In the genomic region with DNA sequence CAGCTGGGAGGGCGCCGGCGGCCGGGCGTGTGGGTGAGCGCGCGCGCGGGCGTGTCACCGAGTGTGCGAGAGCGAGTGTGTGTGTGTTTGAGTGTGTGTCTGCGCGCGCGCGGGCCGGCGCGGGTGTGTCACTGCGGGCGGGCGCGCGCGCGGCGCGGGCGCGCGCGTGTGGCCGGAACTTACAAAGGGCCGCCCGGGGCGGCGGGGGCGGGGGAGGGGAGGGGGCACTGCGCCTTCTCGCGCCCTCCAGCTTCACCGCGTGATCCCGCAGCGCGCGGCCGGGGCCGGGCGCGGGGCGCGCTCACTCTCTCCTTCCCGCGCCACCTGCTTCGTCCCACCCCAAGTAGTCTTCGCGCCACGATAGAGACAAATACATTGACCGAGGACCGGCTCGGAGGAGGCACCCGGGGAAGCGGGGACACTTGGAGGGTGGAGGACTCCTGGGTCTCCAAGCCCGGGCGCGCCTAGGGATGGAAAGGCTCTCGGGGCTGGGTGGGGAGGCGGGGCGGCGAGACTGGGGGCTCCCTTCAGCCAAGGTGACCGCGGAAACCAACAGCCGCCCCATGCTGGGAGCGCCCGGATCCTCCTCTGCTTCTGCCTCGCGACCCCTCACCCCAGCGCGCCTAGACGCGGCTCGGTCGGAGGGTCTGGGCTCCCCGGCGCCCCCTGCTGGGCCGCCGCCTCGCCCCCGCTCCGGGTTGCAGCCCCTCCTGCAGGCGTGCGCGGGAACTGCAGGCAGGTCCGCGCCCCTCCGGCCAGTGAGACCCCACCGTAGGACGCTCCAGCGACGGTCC, we compare ENCODE assay signal across 1 cellular context.
TF ChIP-seq lines count a peak whose summit lies in the region.

TSS of gene SRCIN1 (minus strand) at position 101 of the 794 bp plus-strand sequence. CDS start 247 bp downstream, outside the sequence.

TF ChIP-seq in H1, 55 proteins besides CTCF, POLR2A, EP300 and RAD21:
- no peak for TF ChIP-seq ATF2 (IDR thresholded peaks at IDR 0.05; ENCODE audit: low read length)
- no peak for TF ChIP-seq TCF12 (IDR thresholded peaks at IDR 0.05; ENCODE audit: low read depth, low read length)
- no peak for TF ChIP-seq FOSL1 (IDR thresholded peaks at IDR 0.05; ENCODE audit: insufficient read depth, low read depth, low read length)
- no peak for TF ChIP-seq RXRA (IDR thresholded peaks at IDR 0.05; ENCODE audit: insufficient read depth, low read depth, low read length)
- no peak for TF ChIP-seq CBX8 (IDR thresholded peaks at IDR 0.05; ENCODE audit: borderline replicate concordance, low read depth, low read length)
- no peak for TF ChIP-seq TAF1 (IDR thresholded peaks at IDR 0.05; ENCODE audit: low read depth, low read length)
- TF ChIP-seq, protein P1, sequence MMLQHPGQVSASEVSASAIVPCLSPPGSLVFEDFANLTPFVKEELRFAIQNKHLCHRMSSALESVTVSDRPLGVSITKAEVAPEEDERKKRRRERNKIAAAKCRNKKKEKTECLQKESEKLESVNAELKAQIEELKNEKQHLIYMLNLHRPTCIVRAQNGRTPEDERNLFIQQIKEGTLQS (IDR thresholded peaks at IDR 0.05; ENCODE audit: insufficient read depth, low read depth, low read length) = no peak
- TF ChIP-seq BACH1 (IDR thresholded peaks at IDR 0.05; ENCODE audit: low read length) = peak; percentile 60
- TF ChIP-seq HDAC6 (IDR thresholded peaks at IDR 0.05; ENCODE audit: low read depth, low read length) = no peak
- no peak for TF ChIP-seq GTF2F1 (IDR thresholded peaks at IDR 0.05; ENCODE audit: borderline replicate concordance, low read depth, low read length)
- TF ChIP-seq MAX (IDR thresholded peaks at IDR 0.05) = no peak; the same call in 1 of the 2 replicates
- TF ChIP-seq SUZ12 (IDR thresholded peaks at IDR 0.05; ENCODE audit: low read length) = 0 out of 2 replicates have a peak, but pooled peaks have one; percentile 33
- no peak for TF ChIP-seq ZNF274 (IDR thresholded peaks at IDR 0.05; ENCODE audit: borderline replicate concordance, extremely low read depth, low read length)
- 0 out of 2 replicates have a peak, but pooled peaks have one; percentile 22 for TF ChIP-seq GABPA (IDR thresholded peaks at IDR 0.05; ENCODE audit: borderline replicate concordance, insufficient read depth, low read length)
- TF ChIP-seq MAFK (IDR thresholded peaks at IDR 0.05; ENCODE audit: low read depth, low read length) = no peak
- TF ChIP-seq TAF7 (optimal IDR thresholded peaks at IDR 0.05; ENCODE audit: borderline replicate concordance, low read depth, low read length) = no peak
- no peak for TF ChIP-seq SAP30 (IDR thresholded peaks at IDR 0.05; ENCODE audit: insufficient read depth, insufficient replicate concordance, low read length)
- TF ChIP-seq CBX5 (IDR thresholded peaks at IDR 0.05; ENCODE audit: low read depth, low read length) = no peak
- no peak for TF ChIP-seq RNF2 (IDR thresholded peaks at IDR 0.05; ENCODE audit: borderline replicate concordance, low read depth, low read length, missing control alignments, poor library complexity, severe bottlenecking)
- 0 out of 4 replicates have a peak, but pooled peaks of 1 of the 2 experiments have one; percentile 62 for TF ChIP-seq HDAC2 (IDR thresholded peaks at IDR 0.05; ENCODE audit: borderline replicate concordance in 1 of 2, low read depth in 2 of 2, low read length in 2 of 2)
- TF ChIP-seq CHD7 (IDR thresholded peaks at IDR 0.05; ENCODE audit: insufficient replicate concordance, low read length) = no peak
- TF ChIP-seq JUN (IDR thresholded peaks at IDR 0.05; ENCODE audit: low read depth, low read length) = no peak
- no peak for TF ChIP-seq RBBP5 (IDR thresholded peaks at IDR 0.05; ENCODE audit: borderline replicate concordance, low read depth, low read length)
- TF ChIP-seq POU5F1 (IDR thresholded peaks at IDR 0.05; ENCODE audit: low read depth, low read length) = no peak
- TF ChIP-seq JUND (IDR thresholded peaks at IDR 0.05; ENCODE audit: low read length) = no peak
- TF ChIP-seq SIN3A (conservative IDR thresholded peaks at IDR 0.05 in 1 of 2, IDR thresholded peaks at IDR 0.05 in 1 of 2; ENCODE audit: low read depth in 1 of 2, low read length in 2 of 2) = no peak
- no peak; the same call in 1 of the 2 replicates for TF ChIP-seq PHF8 (conservative IDR thresholded peaks at IDR 0.05; ENCODE audit: low read depth, low read length)
- peak; percentile 55 for TF ChIP-seq CTBP2 (IDR thresholded peaks at IDR 0.05; ENCODE audit: borderline replicate concordance, insufficient read depth, insufficient read length, low read length)
- TF ChIP-seq, protein P2, sequence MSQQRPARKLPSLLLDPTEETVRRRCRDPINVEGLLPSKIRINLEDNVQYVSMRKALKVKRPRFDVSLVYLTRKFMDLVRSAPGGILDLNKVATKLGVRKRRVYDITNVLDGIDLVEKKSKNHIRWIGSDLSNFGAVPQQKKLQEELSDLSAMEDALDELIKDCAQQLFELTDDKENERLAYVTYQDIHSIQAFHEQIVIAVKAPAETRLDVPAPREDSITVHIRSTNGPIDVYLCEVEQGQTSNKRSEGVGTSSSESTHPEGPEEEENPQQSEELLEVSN (IDR thresholded peaks at IDR 0.05) = peak; percentile 10; the same call in 1 of the 2 replicates
- no peak for TF ChIP-seq CEBPB (IDR thresholded peaks at IDR 0.05; ENCODE audit: low read depth, low read length)
- TF ChIP-seq SP1 (IDR thresholded peaks at IDR 0.05; ENCODE audit: low read depth, low read length) = no peak
- no peak for TF ChIP-seq TEAD4 (IDR thresholded peaks at IDR 0.05; ENCODE audit: low read depth, low read length)
- TF ChIP-seq RFX5 (IDR thresholded peaks at IDR 0.05; ENCODE audit: borderline replicate concordance, low read depth, low read length) = no peak
- no peak for TF ChIP-seq EZH2 (IDR thresholded peaks at IDR 0.05; ENCODE audit: low read depth, low read length, severe bottlenecking)
- no peak; the same call in 1 of the 2 replicates for TF ChIP-seq TBP (IDR thresholded peaks at IDR 0.05; ENCODE audit: low read depth, low read length)
- no peak for TF ChIP-seq CHD2 (IDR thresholded peaks at IDR 0.05; ENCODE audit: low read length)
- no peak for TF ChIP-seq YY1 (IDR thresholded peaks at IDR 0.05; ENCODE audit: low read depth, low read length)
- TF ChIP-seq EGR1 (IDR thresholded peaks at IDR 0.05; ENCODE audit: borderline replicate concordance, low read depth, low read length) = peak; percentile 95; the same call in 1 of the 2 replicates
- no peak for TF ChIP-seq BRCA1 (IDR thresholded peaks at IDR 0.05; ENCODE audit: low read depth, low read length)
- TF ChIP-seq CHD1 (IDR thresholded peaks at IDR 0.05; ENCODE audit: low read depth, low read length) = no peak
- no peak for TF ChIP-seq SIX5 (IDR thresholded peaks at IDR 0.05; ENCODE audit: low read depth, low read length)
- no peak for TF ChIP-seq NRF1 (IDR thresholded peaks at IDR 0.05; ENCODE audit: low read depth, low read length)
- TF ChIP-seq SRF (IDR thresholded peaks at IDR 0.05; ENCODE audit: low read depth, low read length) = no peak
- peak; percentile 43; the same call in 1 of the 2 replicates for TF ChIP-seq CREB1 (IDR thresholded peaks at IDR 0.05)
- peak; percentile 49 for TF ChIP-seq KDM4A (IDR thresholded peaks at IDR 0.05; ENCODE audit: low read depth, low read length, severe bottlenecking)
- no peak for TF ChIP-seq SP4 (IDR thresholded peaks at IDR 0.05; ENCODE audit: low read length)
- TF ChIP-seq SP2 (IDR thresholded peaks at IDR 0.05; ENCODE audit: low read length) = no peak
- peak; percentile 88; the same call in 1 of the 2 replicates for TF ChIP-seq KDM1A (IDR thresholded peaks at IDR 0.05; ENCODE audit: borderline replicate concordance, low read length)
- no peak for TF ChIP-seq POLR2AphosphoS5 (IDR thresholded peaks at IDR 0.05; ENCODE audit: low read depth, low read length)
- no peak for TF ChIP-seq KDM5A (IDR thresholded peaks at IDR 0.05; ENCODE audit: low read length)
- no peak for TF ChIP-seq NANOG (IDR thresholded peaks at IDR 0.05; ENCODE audit: insufficient read depth, low read depth, low read length, poor library complexity, severe bottlenecking)
- TF ChIP-seq, protein P3, sequence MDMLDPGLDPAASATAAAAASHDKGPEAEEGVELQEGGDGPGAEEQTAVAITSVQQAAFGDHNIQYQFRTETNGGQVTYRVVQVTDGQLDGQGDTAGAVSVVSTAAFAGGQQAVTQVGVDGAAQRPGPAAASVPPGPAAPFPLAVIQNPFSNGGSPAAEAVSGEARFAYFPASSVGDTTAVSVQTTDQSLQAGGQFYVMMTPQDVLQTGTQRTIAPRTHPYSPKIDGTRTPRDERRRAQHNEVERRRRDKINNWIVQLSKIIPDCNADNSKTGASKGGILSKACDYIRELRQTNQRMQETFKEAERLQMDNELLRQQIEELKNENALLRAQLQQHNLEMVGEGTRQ (IDR thresholded peaks at IDR 0.05; ENCODE audit: low read length) = no peak
- TF ChIP-seq SIRT6 (IDR thresholded peaks at IDR 0.05; ENCODE audit: low read length) = no peak
- no peak for TF ChIP-seq BCL11A (IDR thresholded peaks at IDR 0.05; ENCODE audit: low read depth in 2 of 2, low read length in 2 of 2)
- TF ChIP-seq ASH2L (IDR thresholded peaks at IDR 0.05; ENCODE audit: low read length) = peak; percentile 42
